23 cellular contexts compared by ENCODE assay signal in the genomic region with DNA sequence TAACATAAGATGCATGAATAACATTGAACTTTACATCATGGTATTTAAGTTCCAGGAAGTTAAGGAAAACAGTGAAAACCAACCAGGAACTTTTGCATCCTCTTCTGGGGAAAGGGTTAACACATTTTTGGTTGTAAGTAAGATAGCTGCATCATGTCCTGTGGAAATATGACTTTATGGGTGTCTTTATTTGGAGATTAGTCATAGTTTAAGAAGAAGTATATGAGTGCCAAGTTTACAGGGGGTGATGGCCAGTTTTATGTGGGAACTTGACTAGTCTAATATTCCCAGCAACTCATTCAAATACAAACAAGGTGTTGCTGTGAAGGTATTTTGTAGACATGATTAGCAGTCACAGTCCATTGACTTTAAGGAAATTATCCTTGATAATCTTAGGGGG.
"Had no signal": no experiment of that assay in that cellular context is flagged by ENCODE, and none has a peak within 500 bp of the region (broad histone marks: within the 10 kb centered on the region; RNA-seq: fewer than 3 reads in every experiment).

No MANE protein-coding gene starts in this region.

- H3K36me3 ChIP-seq: adrenal gland, left lung had no signal

- H3K36me3 Mint-ChIP-seq: activated naive CD4-positive, alpha-beta T cell treated with anti-CD3 and anti-CD28 coated beads, Interleukin-2, amount 50 U/mL, for 24 hours; naive thymus-derived CD4-positive, alpha-beta T cell; type B pancreatic cell had no signal

- H3K9ac ChIP-seq: parathyroid adenoma had no signal

- H3K9me3 ChIP-seq: adrenal gland, left lung, mucosa of descending colon had no signal

- H3K4me3 Mint-ChIP-seq: activated CD4-positive, alpha-beta memory T cell treated with anti-CD3 and anti-CD28 coated beads, Interleukin-2, amount 10 ng/mL, durations not matched to agents 7 days and 5 days; activated CD4-positive, alpha-beta T cell treated with anti-CD3 and anti-CD28 coated beads for 36 hours; activated naive CD4-positive, alpha-beta T cell treated with anti-CD3 and anti-CD28 coated beads, Interleukin-2, amount 50 U/mL, for 24 hours; activated T-cell treated with anti-CD3 and anti-CD28 coated beads, Interleukin-2, amount 50 U/mL, for 24 hours; central memory CD8-positive, alpha-beta T cell; naive thymus-derived CD4-positive, alpha-beta T cell; T-helper 17 cell; type B pancreatic cell had no signal

- H2AFZ ChIP-seq: parathyroid adenoma had no signal

- H3K27ac Mint-ChIP-seq: activated CD4-positive, alpha-beta memory T cell treated with anti-CD3 and anti-CD28 coated beads, Interleukin-2, amount 10 ng/mL, durations not matched to agents 7 days and 5 days; activated CD4-positive, alpha-beta T cell treated with anti-CD3 and anti-CD28 coated beads for 36 hours; activated naive CD4-positive, alpha-beta T cell treated with anti-CD3 and anti-CD28 coated beads, Interleukin-2, amount 50 U/mL, for 24 hours; activated T-cell treated with anti-CD3 and anti-CD28 coated beads, Interleukin-2, amount 50 U/mL, for 24 hours; T-helper 17 cell; type B pancreatic cell had no signal

- H3K27me3 ChIP-seq: adrenal gland, left lung had no signal

- DNase-seq: activated CD4-positive, alpha-beta memory T cell treated with anti-CD3 and anti-CD28 coated beads, Interleukin-2, amount 10 ng/mL, durations not matched to agents 7 days and 5 days; activated CD4-positive, alpha-beta T cell treated with anti-CD3 and anti-CD28 coated beads for 36 hours; activated effector memory CD4-positive, alpha-beta T cell treated with anti-CD3 and anti-CD28 coated beads, Interleukin-2, amount 50 U/mL, for 16 hours; activated T-cell treated with anti-CD3 and anti-CD28 coated beads, Interleukin-2, amount 50 U/mL, for 24 hours; adrenal gland; cortex of kidney; effector CD8-positive, alpha-beta T cell; hippocampal formation; left lung; mucosa of descending colon; naive thymus-derived CD4-positive, alpha-beta T cell; retina; stimulated activated CD4-positive, alpha-beta T cell treated with anti-CD3 and anti-CD28 coated beads, Interleukin-15, amount 100 ng/mL, for 24 hours; stimulated activated CD4-positive, alpha-beta T cell treated with anti-CD3 and anti-CD28 coated beads, Interleukin-4, amount 100 ng/mL, for 24 hours; stimulated activated naive CD4-positive, alpha-beta T cell; substantia nigra; T-helper 17 cell had no signal

- H3K4me1 ChIP-seq: adrenal gland, left lung, parathyroid adenoma had no signal

- H3K27me3 Mint-ChIP-seq: activated CD4-positive, alpha-beta memory T cell treated with anti-CD3 and anti-CD28 coated beads, Interleukin-2, amount 10 ng/mL, durations not matched to agents 7 days and 5 days; activated CD4-positive, alpha-beta T cell treated with anti-CD3 and anti-CD28 coated beads for 36 hours; activated naive CD4-positive, alpha-beta T cell treated with anti-CD3 and anti-CD28 coated beads, Interleukin-2, amount 50 U/mL, for 24 hours; activated T-cell treated with anti-CD3 and anti-CD28 coated beads, Interleukin-2, amount 50 U/mL, for 24 hours; central memory CD8-positive, alpha-beta T cell; T-helper 17 cell; type B pancreatic cell had no signal

- H3K9me3 Mint-ChIP-seq: central memory CD8-positive, alpha-beta T cell had no signal

- H3K4me1 Mint-ChIP-seq: activated CD4-positive, alpha-beta memory T cell treated with anti-CD3 and anti-CD28 coated beads, Interleukin-2, amount 10 ng/mL, durations not matched to agents 7 days and 5 days; activated CD4-positive, alpha-beta T cell treated with anti-CD3 and anti-CD28 coated beads for 36 hours; activated naive CD4-positive, alpha-beta T cell treated with anti-CD3 and anti-CD28 coated beads, Interleukin-2, amount 50 U/mL, for 24 hours; central memory CD8-positive, alpha-beta T cell; naive thymus-derived CD4-positive, alpha-beta T cell; T-helper 17 cell had no signal

- H3K27ac ChIP-seq: adrenal gland, left lung, parathyroid adenoma, skin epidermis had no signal

- ATAC-seq: activated CD4-positive, alpha-beta T cell treated with anti-CD3 and anti-CD28 coated beads for 36 hours; left lung; mucosa of descending colon; naive thymus-derived CD4-positive, alpha-beta T cell; T-helper 17 cell had no signal

- H3K4me3 ChIP-seq: adrenal gland, left lung, mucosa of descending colon, skin epidermis had no signal

- H3K79me2 ChIP-seq: parathyroid adenoma had no signal

- FAIRE-seq: keratinocyte had no signal
